Comparison of ENCODE assay signal across 8 cellular contexts in genomic region chrX:63250253-63250868, GRCh38.
DNase-seq lines count a peak whose midpoint lies in the region; ATAC-seq, FAIRE-seq and TF ChIP-seq lines count a peak whose summit lies in the region.

No MANE protein-coding gene starts in this region.

- H3K27me3 Mint-ChIP-seq in endodermal cell (ENCODE audit: insufficient read depth), result no peaks in the 10 kb centered on the region

- peak; percentile 49 to 72 for TF ChIP-seq RAD21 in A549 (conservative IDR thresholded peaks at IDR 0.05 in 1 of 2, IDR thresholded peaks at IDR 0.05 in 1 of 2)

- H3K9ac ChIP-seq in SK-N-MC (ENCODE audit: insufficient read length) (no peak overlapping the region), endodermal cell (ENCODE audit: extremely low read depth, low read length, poor library complexity, severe bottlenecking) (no peak overlapping the region)

- 11% methylated on average over 3 of the region's 3 CpGs for WGBS in A549 (ENCODE audit: missing lambda C conversion rate)
- WGBS in endodermal cell (ENCODE audit: insufficient coverage in 1 of 2, insufficient read length in 1 of 2), 2 experiments, result 13% methylated on average over 2 of the region's 3 CpGs; no CpG with 5 or more reads in 1 of the 2 experiments

- peak; percentile 41 for TF ChIP-seq CTCF in A549 (IDR thresholded peaks at IDR 0.05)
- TF ChIP-seq CTCF in endodermal cell (conservative IDR thresholded peaks at IDR 0.05), result peak; percentile 89
- peak; percentile 36 for TF ChIP-seq CTCF in mucosa of descending colon (IDR thresholded peaks at IDR 0.05)

- H3K36me3 ChIP-seq in SK-N-MC (ENCODE audit: insufficient read depth, low read length), result no peaks in the 10 kb centered on the region
- H3K36me3 ChIP-seq in endodermal cell (ENCODE audit: control insufficient read depth, insufficient read depth, low read length), result no peaks in the 10 kb centered on the region
- no peaks in the 10 kb centered on the region for H3K36me3 ChIP-seq in mucosa of descending colon (ENCODE audit: low read depth)

- H3K27ac Mint-ChIP-seq in endodermal cell, result no peak overlapping the region

- no peak overlapping the region for H3K4me2 ChIP-seq in A549

- POLR2A ChIA-PET in A549 (lab: Yijun Ruan, JAX), result no interaction called here

- no peaks in the 10 kb centered on the region for H3K4me1 Mint-ChIP-seq in endodermal cell

- peaks cover 13% of the 10 kb centered on the region for H3K9me3 Mint-ChIP-seq in endodermal cell

- no peak overlapping the region for H3K4me3 Mint-ChIP-seq in endodermal cell

- TF ChIP-seq EP300 in A549 (IDR thresholded peaks at IDR 0.05), result no peak

- intact Hi-C loops in mucosa of descending colon (cut with DNase I, micrococcal nuclease), result no loop called here

- H3K4me3 ChIP-seq in A549 (no peak overlapping the region), SK-N-MC (no peak overlapping the region), endodermal cell (ENCODE audit: low read length) (no peak overlapping the region), mucosa of descending colon (no peak overlapping the region)

- no peak overlapping the region for H3K27ac ChIP-seq in A549
- H3K27ac ChIP-seq in SK-N-MC, result no peak overlapping the region
- H3K27ac ChIP-seq in endodermal cell (ENCODE audit: low read depth, low read length), result no peak overlapping the region

- FAIRE-seq in A549 (lab: Jason Lieb, UNC), result peak; percentile 98

- DNase-seq in A549 (ENCODE audit: low read depth in 1 of 2, low spot score in 1 of 2), result peak; percentile 4 to 79
- DNase-seq in SK-N-MC (ENCODE audit: low read depth, low spot score), result peak; percentile 56
- DNase-seq in endodermal cell, result peak; percentile 74
- peak in 1 of 3 donors; percentile 72 for DNase-seq in mucosa of descending colon
- no peak for DNase-seq in T1000 (lab: John Stamatoyannopoulos, UW)
- DNase-seq in NCI-H526 (lab: John Stamatoyannopoulos, UW), result no peak

- H3K27me3 ChIP-seq in endodermal cell (ENCODE audit: control insufficient read depth, insufficient read depth, low read length, poor library complexity, severe bottlenecking), result no peaks in the 10 kb centered on the region

- ATAC-seq in A549 (peak; percentile 62 to 89; a peak in 4 of 6 replicates), GM18858 (IDR thresholded peaks at IDR 0.05; ENCODE audit: unreplicated experiment) (peak; percentile 100), HG03025 (IDR thresholded peaks at IDR 0.05; ENCODE audit: low FRiP score, unreplicated experiment) (peak; percentile 99), mucosa of descending colon (peak; percentile 90)

- CTCF ChIA-PET in A549 (lab: Yijun Ruan, JAX), result interaction anchor here (0.7 to 1.2 kb wide), 4 partner anchors 64 to 896 kb away, joined by 3 to 4 read pairs (median 3); no protein-coding TSS in a partner anchor

- H3K36me3 Mint-ChIP-seq in endodermal cell (ENCODE audit: low read depth), result no peaks in the 10 kb centered on the region

- H3K9me3 ChIP-seq in A549 (no peaks in the 10 kb centered on the region; the same call in 2 of the 3 replicates), SK-N-MC (ENCODE audit: low read depth, low read length) (no peaks in the 10 kb centered on the region), endodermal cell (ENCODE audit: control insufficient read depth, low read length) (no peaks in the 10 kb centered on the region), mucosa of descending colon (no peaks in the 10 kb centered on the region)

- H3K4me1 ChIP-seq in A549, result no peaks in the 10 kb centered on the region
- H3K4me1 ChIP-seq in endodermal cell (ENCODE audit: control insufficient read depth, insufficient read depth, low read length), result no peaks in the 10 kb centered on the region
- no peaks in the 10 kb centered on the region for H3K4me1 ChIP-seq in mucosa of descending colon (ENCODE audit: low read depth)

- TF ChIP-seq POLR2A in A549 (IDR thresholded peaks at IDR 0.05; ENCODE audit: low read length), result no peak

TF ChIP-seq in A549, 52 proteins besides CTCF, POLR2A, EP300 and RAD21:
- TF ChIP-seq KDM5A (IDR thresholded peaks at IDR 0.05), result no peak
- TF ChIP-seq CHD2 (IDR thresholded peaks at IDR 0.05; ENCODE audit: low read length, partially characterized antibody), result no peak
- peak; percentile 56 for TF ChIP-seq SMC3 (IDR thresholded peaks at IDR 0.05)
- no peak for TF ChIP-seq HOXA7 (CRISPR knock-in tag; IDR thresholded peaks at IDR 0.05)

Comparison
In these comparisons a context has a peak if more than half of its experiments do, and no peak if none do; other contexts are left out.
1. DNase-seq: peak in A549 (2 of 2), SK-N-MC (single experiment) and endodermal cell (single experiment); none in T1000 (single experiment) and NCI-H526 (0 of 2).
2. CTCF ChIP-seq: peak in every context shown above with its lines; median percentile 89 in endodermal cell; 41 in A549; 36 in mucosa of descending colon.
3. Peak in every context shown above with its lines, with median percentiles within 50 percentile points of each other: ATAC-seq.